ENCODE assay signal across 30 cellular contexts in the genomic region with DNA sequence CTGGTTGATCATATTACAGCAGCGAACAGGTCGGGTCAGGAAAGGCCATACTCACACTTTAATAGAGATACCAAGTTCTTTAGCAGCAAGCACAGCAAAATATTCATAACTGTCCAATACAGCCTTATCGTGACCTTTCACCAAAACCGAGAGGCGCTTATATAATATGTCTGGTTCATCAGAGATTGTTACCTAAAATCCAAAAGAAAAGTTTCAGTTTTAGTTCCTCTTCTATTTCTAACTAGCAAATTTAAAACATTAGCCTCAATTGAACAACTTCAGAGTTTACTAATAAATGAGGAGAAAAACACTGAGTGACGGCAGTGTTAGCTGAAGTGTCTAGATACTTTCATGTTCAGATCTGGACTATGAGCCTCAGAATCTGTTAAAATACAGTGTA. TPM values are rescaled to one million over a fixed set of nuclear protein-coding genes. Genes with fewer than 3 reads are reported as not detected.
DNase-seq lines count a peak whose midpoint lies in the region; ATAC-seq, FAIRE-seq and TF ChIP-seq lines count a peak whose summit lies in the region.
"Had no signal": no experiment of that assay in that cellular context is flagged by ENCODE, and none has a peak within 500 bp of the region (broad histone marks: within the 10 kb centered on the region; RNA-seq: fewer than 3 reads in every experiment).

No MANE protein-coding gene starts in this region.

- H3K27ac ChIP-seq in liver (ENCODE audit: low read depth in 1 of 2, low read length in 2 of 2) (peak overlapping the region; percentile 68 to 76), HepG2 (ENCODE audit: extremely low read length, insufficient read depth, low read length) (no peak overlapping the region), RWPE1 (peak overlapping the region; percentile 60; the same call in 1 of the 2 replicates)
- H3K27ac ChIP-seq: A549, esophagus muscularis mucosa, skin epidermis, tibial artery had no signal

- peaks cover 13 to 43% (median 33%) of the 10 kb centered on the region in 4 donors for H3K4me1 ChIP-seq in liver (ENCODE audit: control insufficient read depth in 4 of 4, insufficient read depth in 4 of 4, low read length in 3 of 4)
- peaks cover 21% of the 10 kb centered on the region for H3K4me1 ChIP-seq in HepG2 (ENCODE audit: insufficient read depth, low read length)

- POLR2A ChIA-PET in HepG2 (lab: Yijun Ruan, JAX) (no interaction called here), RWPE1 (lab: Yijun Ruan, JAX; ENCODE audit: low non-redundant PET) (no interaction called here)

- no peak for TF ChIP-seq CTCF in liver (IDR thresholded peaks at IDR 0.05; ENCODE audit: low read depth, low read length, missing input control)
- TF ChIP-seq CTCF in HepG2 (CRISPR knock-in tag; IDR thresholded peaks at IDR 0.05): no peak
- TF ChIP-seq CTCF in RWPE1 (conservative IDR thresholded peaks at IDR 0.05; ENCODE audit: low read depth): no peak

- intact Hi-C loops in HepG2 (cut with micrococcal nuclease; ENCODE audit: unreplicated experiment): no loop called here

- TF ChIP-seq POLR2A in HepG2 (IDR thresholded peaks at IDR 0.05; ENCODE audit: insufficient read depth in 1 of 2, low read depth in 2 of 2, low read length in 2 of 2): no peak

- CTCF ChIA-PET in HepG2 (lab: Yijun Ruan, JAX; ENCODE audit: low intra/inter-chr PET ratio, low total read pairs): no interaction called here
- CTCF ChIA-PET in RWPE1 (lab: Yijun Ruan, JAX): interaction anchor here (0.7 to 1.7 kb wide), 4 partner anchors 13 to 774 kb away, joined by 3 to 7 read pairs (median 4); no protein-coding TSS in a partner anchor

- H3K27me3 ChIP-seq in liver (ENCODE audit: control insufficient read depth in 4 of 4, insufficient read depth in 4 of 4, low read length in 3 of 4) (no peaks in the 10 kb centered on the region), HepG2 (ENCODE audit: control insufficient read depth in 1 of 2, insufficient read depth in 2 of 2, low read length in 2 of 2) (no peaks in the 10 kb centered on the region)
- H3K27me3 ChIP-seq: esophagus muscularis mucosa, tibial artery had no signal

- H3K4me3 ChIP-seq in liver (ENCODE audit: low read depth in 1 of 3, low read length in 3 of 3) (no peak overlapping the region), HepG2 (replicated peaks in 1 of 3; ENCODE audit: insufficient read depth in 1 of 3, low read depth in 2 of 3, low read length in 3 of 3) (no peak overlapping the region)
- H3K4me3 ChIP-seq: A549, esophagus muscularis mucosa, skin epidermis, tibial artery had no signal

- no TSS peak for BruUV-seq in HepG2 (replicated peaks; lab: Mats Ljungman, UMichigan)

- ATAC-seq in HepG2: no peak
- ATAC-seq in GM21619 (IDR thresholded peaks at IDR 0.05; ENCODE audit: unreplicated experiment): peak; percentile 58
- no peak for ATAC-seq in GM21717 (IDR thresholded peaks at IDR 0.05; ENCODE audit: unreplicated experiment)
- ATAC-seq: A549 had no signal

- WGBS in liver: 51% methylated on average over 6 of the region's 6 CpGs
- 98% methylated on average over 6 of the region's 6 CpGs for WGBS in HepG2 (ENCODE audit: low lambda C conversion rate)

- H2AFZ ChIP-seq in HepG2 (ENCODE audit: low read length): no peak overlapping the region

- TF ChIP-seq EP300 in HepG2 (IDR thresholded peaks at IDR 0.05; ENCODE audit: low read depth in 2 of 2, low read length in 2 of 2) (no peak), HepG2 (CRISPR knock-in tag; IDR thresholded peaks at IDR 0.05; ENCODE audit: borderline replicate concordance) (no peak)

- H4K20me1 ChIP-seq in HepG2 (ENCODE audit: insufficient read depth, low read length): no peaks in the 10 kb centered on the region

- H3K4me2 ChIP-seq in HepG2 (ENCODE audit: low read depth, low read length): no peak overlapping the region
- H3K4me2 ChIP-seq: A549 had no signal

- DNase-seq in HepG2 (ENCODE audit: low spot score) (no peak), RWPE1 (ENCODE audit: low spot score) (no peak), RCC 7860 (ENCODE audit: low spot score) (no peak), NCI-H1436 (lab: John Stamatoyannopoulos, UW) (no peak), NCI-H2196 treated with DMSO at 0.1 percent for 48 hours (lab: John Stamatoyannopoulos, UW; ENCODE audit: unreplicated experiment) (no peak)
- DNase-seq: activated CD4-positive, alpha-beta T cell treated with anti-CD3 and anti-CD28 coated beads for 4 hours; activated gamma-delta T cell; activated T-cell treated with anti-CD3 and anti-CD28 coated beads, Interleukin-2, amount 50 U/mL, for 1 hour; caudate nucleus; foreskin melanocyte; HCEC 1CT; Kasumi-1; mammary epithelial cell; NCI-H1048; NCI-H187 treated with DMSO at 0.1 percent for 48 hours; NCI-H2227 treated with DMSO at 0.1 percent for 48 hours; NCI-H526 treated with DMSO at 0.1 percent for 48 hours; nephron progenitor cell; SHP77 treated with DMSO at 0.1 percent for 48 hours; tibial artery had no signal

- H3K9ac ChIP-seq in liver (ENCODE audit: low read depth in 1 of 2, low read length in 2 of 2) (peak overlapping the region; percentile 12 to 53), HepG2 (ENCODE audit: insufficient read depth, low read depth, low read length) (no peak overlapping the region)

- peaks cover 12% of the 10 kb centered on the region for H3K79me2 ChIP-seq in HepG2 (ENCODE audit: insufficient read depth, low read length)

- H3K36me3 ChIP-seq in liver (ENCODE audit: control insufficient read depth in 4 of 4, insufficient read depth in 3 of 4, low read depth in 1 of 4, low read length in 3 of 4): peaks cover 7 to 29% (median 23%) of the 10 kb centered on the region in 4 donors
- H3K36me3 ChIP-seq in HepG2 (replicated peaks in 1 of 2; ENCODE audit: control insufficient read depth in 1 of 2, insufficient read depth in 2 of 2, low read length in 2 of 2): peaks cover 22 to 48% of the 10 kb centered on the region in 2 experiments

- TF ChIP-seq RAD21 in liver (IDR thresholded peaks at IDR 0.05) (no peak), HepG2 (CRISPR knock-in tag; IDR thresholded peaks at IDR 0.05) (no peak)

- H3K9me3 ChIP-seq in liver (ENCODE audit: control insufficient read depth in 4 of 4, low read length in 3 of 4) (no peaks in the 10 kb centered on the region), HepG2 (ENCODE audit: low read length) (no peaks in the 10 kb centered on the region)
- H3K9me3 ChIP-seq: A549, esophagus muscularis mucosa, tibial artery had no signal

- in situ Hi-C loops in HepG2 (cut with HindIII; ENCODE audit: extremely low pct_ligation_motif_present, low pct_unique_long_range_greater_than_20kb): loop anchor here (25.0 kb wide), 1 partner anchor 424 kb away; the partner anchor contains the start of genes FRS3, PRICKLE4 and TOMM6

- no peak for FAIRE-seq in HepG2 (lab: Jason Lieb, UNC)
- FAIRE-seq in RCC 7860 (lab: Jason Lieb, UNC): no peak
- FAIRE-seq: A549, astrocyte, G401.6 had no signal

RNA-seq across cellular contexts. Expression of gene MRPS10, which starts 5.9 kb away (rescaled TPM):
- total RNA-seq in liver (10 to 100 TPM; 22.8 to 26.8 TPM), HepG2 (2016; rRNA removed; fragmentation: Illumina TruSeq; extraction: Trizol) (54.6 and 79.2 TPM in 2 replicates)
- polyA plus RNA-seq in liver (10 to 100 TPM; 20.1 to 25.0 TPM), HepG2 (2011; rRNA removed) (22.8 and 31.7 TPM in 2 replicates)
- 12.2 and 13.6 TPM in 2 replicates for total RNA-seq in HepG2 (2016; cell fraction: cytosol; rRNA removed; fragmentation: Illumina TruSeq; extraction: Trizol; ENCODE audit: low read depth)
- total RNA-seq in HepG2 (2016; cell fraction: insoluble cytoplasmic fraction; rRNA removed; fragmentation: Illumina TruSeq; extraction: Trizol): 55.4 and 85.0 TPM in 2 replicates
- 37.8 and 41.2 TPM in 2 replicates for total RNA-seq in HepG2 (2016; cell fraction: membrane; rRNA removed; fragmentation: Illumina TruSeq; extraction: Trizol)
- 20.0 and 20.7 TPM in 2 replicates for total RNA-seq in HepG2 (2016; cell fraction: nucleus; rRNA removed; fragmentation: Illumina TruSeq; extraction: Trizol)
- polyA plus RNA-seq in HepG2 (2011; cell fraction: cytosol; rRNA removed): 16.1 and 23.7 TPM in 2 replicates
- polyA plus RNA-seq in HepG2 (2011; cell fraction: nucleus; rRNA removed): 4.2 and 5.9 TPM in 2 replicates
- 22.8 and 28.4 TPM in 2 replicates for polyA plus RNA-seq in HepG2 (2012)
- 14.5 and 15.5 TPM in 2 replicates for polyA plus RNA-seq in HepG2 (2016; cell fraction: cytosol; fragmentation: Illumina TruSeq; extraction: Trizol; ENCODE audit: low read depth)
- 81.8 and 85.5 TPM in 2 replicates for polyA plus RNA-seq in HepG2 (2016; cell fraction: insoluble cytoplasmic fraction; fragmentation: Illumina TruSeq; extraction: Trizol; ENCODE audit: low read depth)
- polyA plus RNA-seq in HepG2 (2016; cell fraction: membrane; fragmentation: Illumina TruSeq; extraction: Trizol; ENCODE audit: low read depth): 32.1 and 36.3 TPM in 2 replicates
- polyA plus RNA-seq in HepG2 (2016; cell fraction: nucleus; fragmentation: Illumina TruSeq; extraction: Trizol; ENCODE audit: insufficient read depth, low read depth): 30.6 and 31.3 TPM in 2 replicates
- 5.2 and 11.4 TPM in 2 replicates for polyA minus RNA-seq in HepG2 (2011; rRNA and poly(A)+ RNA removed; ENCODE audit: low replicate concordance)
- polyA minus RNA-seq in HepG2 (2011; cell fraction: cytosol; rRNA and poly(A)+ RNA removed): 13.1 and 14.4 TPM in 2 replicates
- 12.4 and 15.7 TPM in 2 replicates for polyA minus RNA-seq in HepG2 (2011; cell fraction: nucleus; rRNA and poly(A)+ RNA removed)

RNA-seq across cellular contexts. Expression of gene GUCA1B, which starts 17.0 kb away (rescaled TPM):
- total RNA-seq in liver: under 1 TPM; 0.17 to 0.47 TPM
- under 1 TPM in 1 of 2 donors, not detected in 1; 0.32 TPM for polyA plus RNA-seq in liver
- 0.31 and 0.75 TPM in 2 replicates for total RNA-seq in HepG2 (2016; rRNA removed; fragmentation: Illumina TruSeq; extraction: Trizol)
- not detected in 2 replicates for total RNA-seq in HepG2 (2016; cell fraction: cytosol; rRNA removed; fragmentation: Illumina TruSeq; extraction: Trizol; ENCODE audit: low read depth)
- 0.22 and 0.26 TPM in 2 replicates for total RNA-seq in HepG2 (2016; cell fraction: insoluble cytoplasmic fraction; rRNA removed; fragmentation: Illumina TruSeq; extraction: Trizol)
- total RNA-seq in HepG2 (2016; cell fraction: membrane; rRNA removed; fragmentation: Illumina TruSeq; extraction: Trizol): 0.28 TPM in 1 of 2 replicates, not detected in the other
- 0.34 and 0.47 TPM in 2 replicates for total RNA-seq in HepG2 (2016; cell fraction: nucleus; rRNA removed; fragmentation: Illumina TruSeq; extraction: Trizol)
- 0.58 and 0.74 TPM in 2 replicates for polyA plus RNA-seq in HepG2 (2011; rRNA removed)
- 0.23 and 0.40 TPM in 2 replicates for polyA plus RNA-seq in HepG2 (2011; cell fraction: cytosol; rRNA removed)
- polyA plus RNA-seq in HepG2 (2011; cell fraction: nucleus; rRNA removed): 2.1 and 2.6 TPM in 2 replicates
- polyA plus RNA-seq in HepG2 (2012): 0.72 and 1.5 TPM in 2 replicates
- polyA plus RNA-seq in HepG2 (2016; cell fraction: cytosol; fragmentation: Illumina TruSeq; extraction: Trizol; ENCODE audit: low read depth): not detected in 2 replicates
- 0.38 and 0.50 TPM in 2 replicates for polyA plus RNA-seq in HepG2 (2016; cell fraction: insoluble cytoplasmic fraction; fragmentation: Illumina TruSeq; extraction: Trizol; ENCODE audit: low read depth)
- 0.17 and 0.26 TPM in 2 replicates for polyA plus RNA-seq in HepG2 (2016; cell fraction: membrane; fragmentation: Illumina TruSeq; extraction: Trizol; ENCODE audit: low read depth)
- 0.89 and 2.5 TPM in 2 replicates for polyA plus RNA-seq in HepG2 (2016; cell fraction: nucleus; fragmentation: Illumina TruSeq; extraction: Trizol; ENCODE audit: insufficient read depth, low read depth)
- 0.19 and 0.26 TPM in 2 replicates for polyA minus RNA-seq in HepG2 (2011; rRNA and poly(A)+ RNA removed; ENCODE audit: low replicate concordance)
- not detected in 2 replicates for polyA minus RNA-seq in HepG2 (2011; cell fraction: cytosol; rRNA and poly(A)+ RNA removed)
- polyA minus RNA-seq in HepG2 (2011; cell fraction: nucleus; rRNA and poly(A)+ RNA removed): 0.90 and 0.99 TPM in 2 replicates

RNA-seq across cellular contexts. Expression of gene GUCA1A, which starts 38.6 kb away (rescaled TPM):
- total RNA-seq in liver: not detected
- polyA plus RNA-seq in liver: not detected
- not detected in 2 replicates for total RNA-seq in HepG2 (2016; rRNA removed; fragmentation: Illumina TruSeq; extraction: Trizol)
- total RNA-seq in HepG2 (2016; cell fraction: cytosol; rRNA removed; fragmentation: Illumina TruSeq; extraction: Trizol; ENCODE audit: low read depth): not detected in 2 replicates
- not detected in 2 replicates for total RNA-seq in HepG2 (2016; cell fraction: insoluble cytoplasmic fraction; rRNA removed; fragmentation: Illumina TruSeq; extraction: Trizol)
- not detected in 2 replicates for total RNA-seq in HepG2 (2016; cell fraction: membrane; rRNA removed; fragmentation: Illumina TruSeq; extraction: Trizol)
- total RNA-seq in HepG2 (2016; cell fraction: nucleus; rRNA removed; fragmentation: Illumina TruSeq; extraction: Trizol): not detected in 2 replicates
- not detected in 2 replicates for polyA plus RNA-seq in HepG2 (2011; rRNA removed)
- polyA plus RNA-seq in HepG2 (2011; cell fraction: cytosol; rRNA removed): not detected in 2 replicates
- polyA plus RNA-seq in HepG2 (2011; cell fraction: nucleus; rRNA removed): not detected in 2 replicates
- not detected in 2 replicates for polyA plus RNA-seq in HepG2 (2012)
- not detected in 2 replicates for polyA plus RNA-seq in HepG2 (2016; cell fraction: cytosol; fragmentation: Illumina TruSeq; extraction: Trizol; ENCODE audit: low read depth)
- not detected in 2 replicates for polyA plus RNA-seq in HepG2 (2016; cell fraction: insoluble cytoplasmic fraction; fragmentation: Illumina TruSeq; extraction: Trizol; ENCODE audit: low read depth)
- polyA plus RNA-seq in HepG2 (2016; cell fraction: membrane; fragmentation: Illumina TruSeq; extraction: Trizol; ENCODE audit: low read depth): not detected in 2 replicates
- polyA plus RNA-seq in HepG2 (2016; cell fraction: nucleus; fragmentation: Illumina TruSeq; extraction: Trizol; ENCODE audit: insufficient read depth, low read depth): not detected in 2 replicates
- not detected in 2 replicates for polyA minus RNA-seq in HepG2 (2011; rRNA and poly(A)+ RNA removed; ENCODE audit: low replicate concordance)
- not detected in 2 replicates for polyA minus RNA-seq in HepG2 (2011; cell fraction: cytosol; rRNA and poly(A)+ RNA removed)
- not detected in 2 replicates for polyA minus RNA-seq in HepG2 (2011; cell fraction: nucleus; rRNA and poly(A)+ RNA removed)
- total RNA-seq: esophagus muscularis mucosa, mammary epithelial cell, mucosa of gallbladder, osteocyte had no signal
- polyA plus RNA-seq: A549, mammary epithelial cell had no signal
